In genomic region chr3:164155386-164155785, GRCh38 we compare ENCODE assay signal across 26 cellular contexts.
DNase-seq lines count a peak whose midpoint lies in the region; ATAC-seq, FAIRE-seq and TF ChIP-seq lines count a peak whose summit lies in the region.
"Had no signal": no experiment of that assay in that cellular context is flagged by ENCODE, and none has a peak within 500 bp of the region (broad histone marks: within the 10 kb centered on the region; RNA-seq: fewer than 3 reads in every experiment).

No MANE protein-coding gene starts in this region.

- H3K9me3 Mint-ChIP-seq in chondrocyte (ENCODE audit: low read depth) = peaks cover 33% of the 10 kb centered on the region

- H3K4me3 ChIP-seq in DND-41 (ENCODE audit: low read depth in 1 of 2, low read length in 2 of 2) (no peak overlapping the region), RWPE2 (ENCODE audit: severe bottlenecking) (no peak overlapping the region), kidney (ENCODE audit: low read length in 2 of 2) (no peak overlapping the region)
- H3K4me3 ChIP-seq: esophagus muscularis mucosa, gastrocnemius medialis, GM23338, neural progenitor cell had no signal

- no peak for TF ChIP-seq CTCF in DND-41 (IDR thresholded peaks at IDR 0.05; ENCODE audit: borderline replicate concordance, extremely low read depth, low read length, poor library complexity, severe bottlenecking)
- no peak for TF ChIP-seq CTCF in RWPE2 (IDR thresholded peaks at IDR 0.05; ENCODE audit: poor library complexity, severe bottlenecking)
- no peak for TF ChIP-seq CTCF in chondrocyte (IDR thresholded peaks at IDR 0.05)
- no peak for TF ChIP-seq CTCF in kidney (IDR thresholded peaks at IDR 0.05; ENCODE audit: borderline replicate concordance, extremely low read depth, insufficient read depth)
- no peak for TF ChIP-seq CTCF in omental fat pad (IDR thresholded peaks at IDR 0.05)

- H4K20me1 ChIP-seq in DND-41 (ENCODE audit: insufficient read depth, low read length) = no peaks in the 10 kb centered on the region

- ATAC-seq in DND-41 (ENCODE audit: insufficient read depth, low read depth) = peak; percentile 33; the same call in 1 of the 3 replicates
- peak; percentile 46; the same call in 1 of the 3 replicates for ATAC-seq in RWPE2 (ENCODE audit: low read depth)
- no peak for ATAC-seq in GM19328 (IDR thresholded peaks at IDR 0.05; ENCODE audit: unreplicated experiment)
- ATAC-seq in omental fat pad (ENCODE audit: low FRiP score) = no peak
- no peak for ATAC-seq in HG02642 (IDR thresholded peaks at IDR 0.05; ENCODE audit: poor library complexity, unreplicated experiment)
- ATAC-seq: gastrocnemius medialis; GM23338; stimulated activated memory B cell treated with anti-CD40 and anti-IgM and Interleukin-4, amounts not matched to agents 10 μg/mL and 1 μg/mL and 100 μg/mL, for 72 hours had no signal

- H3K36me3 Mint-ChIP-seq in chondrocyte (ENCODE audit: low read depth) = no peaks in the 10 kb centered on the region
- H3K36me3 Mint-ChIP-seq: neural progenitor cell; stimulated activated memory B cell treated with anti-CD40 and anti-IgM and Interleukin-4, amounts not matched to agents 10 μg/mL and 1 μg/mL and 100 μg/mL, for 72 hours had no signal

- H3K9me3 ChIP-seq in DND-41 (ENCODE audit: insufficient read depth, low read length, severe bottlenecking) = no peaks in the 10 kb centered on the region
- H3K9me3 ChIP-seq in RWPE2 (ENCODE audit: severe bottlenecking) = no peaks in the 10 kb centered on the region
- H3K9me3 ChIP-seq in kidney (ENCODE audit: control insufficient read depth in 1 of 2, low read length in 2 of 2) = no peaks in the 10 kb centered on the region
- H3K9me3 ChIP-seq: esophagus muscularis mucosa, gastrocnemius medialis had no signal

- intact Hi-C loops in kidney (cut with DNase I) = no loop called here

- no peaks in the 10 kb centered on the region for H3K27me3 ChIP-seq in DND-41 (ENCODE audit: insufficient read depth, low read length, poor library complexity)
- no peaks in the 10 kb centered on the region for H3K27me3 ChIP-seq in RWPE2 (ENCODE audit: insufficient read depth, poor library complexity, severe bottlenecking)
- H3K27me3 ChIP-seq: esophagus muscularis mucosa, gastrocnemius medialis, neural progenitor cell had no signal

- H3K4me2 ChIP-seq in DND-41 (ENCODE audit: insufficient read depth, low read length) = no peak overlapping the region
- H3K4me2 ChIP-seq: GM23338, KMS-11, neural progenitor cell had no signal

- no peaks in the 10 kb centered on the region for H3K79me2 ChIP-seq in DND-41 (ENCODE audit: insufficient read depth, low read length)

- H3K4me1 Mint-ChIP-seq in chondrocyte (ENCODE audit: low read depth) = no peaks in the 10 kb centered on the region
- H3K4me1 Mint-ChIP-seq: GM23338; neural progenitor cell; stimulated activated memory B cell treated with anti-CD40 and anti-IgM and Interleukin-4, amounts not matched to agents 10 μg/mL and 1 μg/mL and 100 μg/mL, for 72 hours had no signal

- no peak overlapping the region for H2AFZ ChIP-seq in DND-41 (ENCODE audit: low read depth, low read length)
- H2AFZ ChIP-seq: GM23338, neural progenitor cell had no signal

- H3K27ac Mint-ChIP-seq in chondrocyte (ENCODE audit: unreplicated experiment) = peak overlapping the region; percentile 64
- H3K27ac Mint-ChIP-seq: GM23338; neural progenitor cell; progenitor cell of endocrine pancreas; stimulated activated memory B cell treated with anti-CD40 and anti-IgM and Interleukin-4, amounts not matched to agents 10 μg/mL and 1 μg/mL and 100 μg/mL, for 72 hours had no signal

- no peaks in the 10 kb centered on the region for H3K36me3 ChIP-seq in DND-41 (ENCODE audit: insufficient read depth, low read length)
- no peaks in the 10 kb centered on the region for H3K36me3 ChIP-seq in RWPE2 (ENCODE audit: low read depth)
- H3K36me3 ChIP-seq in kidney (ENCODE audit: control insufficient read depth in 1 of 2, insufficient read depth in 2 of 2, low read length in 2 of 2) = no peaks in the 10 kb centered on the region
- H3K36me3 ChIP-seq: esophagus muscularis mucosa, gastrocnemius medialis, neural progenitor cell had no signal

- FAIRE-seq in kidney (lab: Jason Lieb, UNC) = no peak
- FAIRE-seq: keratinocyte, TTC549 had no signal

- H3K4me1 ChIP-seq in DND-41 (ENCODE audit: insufficient read depth, low read length) (no peaks in the 10 kb centered on the region), RWPE2 (ENCODE audit: insufficient read depth, poor library complexity, severe bottlenecking) (no peaks in the 10 kb centered on the region), kidney (ENCODE audit: control insufficient read depth in 1 of 2, insufficient read depth in 1 of 2, low read depth in 1 of 2, low read length in 2 of 2) (no peaks in the 10 kb centered on the region)
- H3K4me1 ChIP-seq: esophagus muscularis mucosa, gastrocnemius medialis, neural progenitor cell had no signal

- no peaks in the 10 kb centered on the region for H3K27me3 Mint-ChIP-seq in chondrocyte (ENCODE audit: low read depth)
- H3K27me3 Mint-ChIP-seq: progenitor cell of endocrine pancreas; stimulated activated memory B cell treated with anti-CD40 and anti-IgM and Interleukin-4, amounts not matched to agents 10 μg/mL and 1 μg/mL and 100 μg/mL, for 72 hours had no signal

- H3K27ac ChIP-seq in DND-41 (ENCODE audit: low read length) (no peak overlapping the region), RWPE2 (ENCODE audit: poor library complexity, severe bottlenecking) (no peak overlapping the region), kidney (ENCODE audit: low read depth in 2 of 2, low read length in 2 of 2) (no peak overlapping the region)
- H3K27ac ChIP-seq: C4-2B, esophagus muscularis mucosa, gastrocnemius medialis, KMS-11, neural progenitor cell had no signal

- no peak overlapping the region for H3K4me3 Mint-ChIP-seq in chondrocyte (ENCODE audit: unreplicated experiment)
- H3K4me3 Mint-ChIP-seq: GM23338; neural progenitor cell; stimulated activated memory B cell treated with anti-CD40 and anti-IgM and Interleukin-4, amounts not matched to agents 10 μg/mL and 1 μg/mL and 100 μg/mL, for 72 hours had no signal

- H3K9ac ChIP-seq in DND-41 (ENCODE audit: low read depth, low read length) = no peak overlapping the region
- H3K9ac ChIP-seq in kidney (ENCODE audit: low read length in 2 of 2) = no peak overlapping the region
- H3K9ac ChIP-seq: KMS-11, neural progenitor cell had no signal

- no peak for DNase-seq in DND-41
- DNase-seq in KG1 (lab: John Stamatoyannopoulos, UW) = peak; percentile 3
- DNase-seq in RWPE2 (ENCODE audit: low spot score) = no peak
- no peak for DNase-seq in chondrocyte (ENCODE audit: low spot score)
- DNase-seq in kidney = no peak
- DNase-seq in omental fat pad (ENCODE audit: low spot score) = no peak
- DNase-seq: activated CD4-positive, alpha-beta T cell treated with anti-CD3 and anti-CD28 coated beads for 4 hours; activated naive CD4-positive, alpha-beta T cell treated with anti-CD3 and anti-CD28 coated beads, Interleukin-2, amount 50 U/mL, for 16 hours; anterior cingulate cortex; cerebellar nuclear complex; effector CD8-positive, alpha-beta T cell; gastrocnemius medialis; NCI-H1417; NCI-H524 treated with DMSO at 0.1 percent for 48 hours; stimulated activated CD4-positive, alpha-beta T cell treated with anti-CD3 and anti-CD28 coated beads, Interleukin-1b, Interleukin-23, amount 100 ng/mL, for 48 hours had no signal

Comparison
In these comparisons a context has a peak if more than half of its experiments do, and no peak if none do; other contexts are left out.
1. ATAC-seq: peak in DND-41 (single experiment) and RWPE2 (single experiment); none in GM19328 (single experiment), omental fat pad (single experiment) and HG02642 (single experiment).